ENCODE assay signal across 17 cellular contexts in the genomic region with DNA sequence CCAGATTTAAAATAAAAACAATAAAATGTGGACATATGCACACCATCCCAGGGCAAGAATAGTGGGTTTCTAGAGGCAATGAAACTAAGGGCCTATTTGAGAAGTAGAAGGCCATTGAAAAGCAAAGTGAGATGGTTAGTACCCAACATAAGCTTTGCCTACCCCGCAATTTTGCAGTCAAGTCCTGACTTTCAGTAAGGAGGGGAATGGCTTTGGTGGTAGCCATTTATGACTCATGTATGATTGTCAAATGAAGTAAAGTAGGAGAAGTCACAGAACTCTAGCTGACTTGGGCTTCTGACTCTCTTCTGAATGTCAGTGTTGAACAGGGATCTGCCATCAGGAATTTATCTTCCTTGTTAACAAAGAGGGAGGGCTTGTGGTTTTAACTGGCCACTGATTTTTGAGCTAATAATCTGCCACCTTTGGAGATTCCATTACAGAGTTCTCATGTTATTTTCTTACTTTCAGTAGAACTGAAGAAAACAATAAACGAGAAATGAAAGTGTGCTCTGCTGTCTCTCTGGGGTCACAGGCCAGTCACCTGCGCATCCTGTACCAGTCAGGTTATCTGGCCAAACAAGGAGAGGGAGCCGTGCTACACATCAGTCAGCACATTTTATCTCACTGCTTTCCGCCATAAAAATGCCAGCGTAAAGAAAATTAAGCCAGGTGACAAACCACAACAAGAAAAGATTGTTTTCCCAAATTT. TPM values are rescaled to one million over a fixed set of nuclear protein-coding genes. Genes with fewer than 3 reads are reported as not detected.
A peak's percentile ranks its signal among the peaks of the same experiment; 100 is the strongest.
DNase-seq lines count a peak whose midpoint lies in the region; ATAC-seq and TF ChIP-seq lines count a peak whose summit lies in the region.
"Had no signal": no experiment of that assay in that cellular context is flagged by ENCODE, and none has a peak within 500 bp of the region (broad histone marks: within the 10 kb centered on the region; RNA-seq: fewer than 3 reads in every experiment).

No MANE protein-coding gene starts in this region.

- intact Hi-C loops in prostate gland (cut with DNase I), result no loop called here

- H3K27ac ChIP-seq in KMS-11, result no peak overlapping the region
- H3K27ac ChIP-seq in prostate gland, result no peak overlapping the region
- H3K27ac ChIP-seq: cardiac muscle cell had no signal

- no peak for TF ChIP-seq POLR2A in prostate gland (IDR thresholded peaks at IDR 0.05)

- ATAC-seq in GM18861 (IDR thresholded peaks at IDR 0.05; ENCODE audit: unreplicated experiment) (peak; percentile 91), GM21447 (IDR thresholded peaks at IDR 0.05; ENCODE audit: unreplicated experiment) (peak; percentile 85), HG03025 (IDR thresholded peaks at IDR 0.05; ENCODE audit: low FRiP score, unreplicated experiment) (peak; percentile 95)

- H3K9ac ChIP-seq in KMS-11, result no peak overlapping the region

- no peaks in the 10 kb centered on the region for H4K20me1 ChIP-seq in KMS-11 (ENCODE audit: insufficient read depth)

- 76% methylated on average over 6 of the region's 6 CpGs for WGBS in prostate gland

- peak overlapping the region; percentile 19; the same call in 1 of the 2 replicates for H3K4me2 ChIP-seq in KMS-11

- H3K27me3 ChIP-seq in KMS-11 (ENCODE audit: insufficient read depth, low read depth) (no peaks in the 10 kb centered on the region), prostate gland (replicated peaks; ENCODE audit: insufficient read depth) (no peaks in the 10 kb centered on the region), HAP-1 (ENCODE audit: low read depth) (no peaks in the 10 kb centered on the region)

- 0 out of 2 replicates have a peak overlapping the region, but pooled peaks have one; percentile 7 for H2AFZ ChIP-seq in KMS-11 (ENCODE audit: low read depth)

- no peak overlapping the region for H3K4me3 ChIP-seq in KMS-11 (IDR thresholded peaks at IDR 0.05; ENCODE audit: insufficient read depth, low read depth, low read length)
- H3K4me3 ChIP-seq in prostate gland, result no peak overlapping the region
- H3K4me3 ChIP-seq in HAP-1, result no peak overlapping the region
- H3K4me3 ChIP-seq: cardiac muscle cell, MG63 had no signal

- H3K79me2 ChIP-seq in KMS-11 (ENCODE audit: insufficient read depth, low read depth), result no peaks in the 10 kb centered on the region

- H3K9me3 ChIP-seq in prostate gland (no peaks in the 10 kb centered on the region), HAP-1 (no peaks in the 10 kb centered on the region; the same call in 1 of the 2 replicates)
- H3K9me3 ChIP-seq: MG63 had no signal

- in situ Hi-C loops in HAP-1 (cut with MboI; ENCODE audit: low sequenced_read_pairs), result no loop called here

- H3K4me1 ChIP-seq in KMS-11 (ENCODE audit: low read depth, poor library complexity, severe bottlenecking) (peaks cover 22% of the 10 kb centered on the region), prostate gland (replicated peaks) (peaks cover 4% of the 10 kb centered on the region), HAP-1 (peaks cover 1% of the 10 kb centered on the region)

- TF ChIP-seq CTCF in KMS-11 (conservative IDR thresholded peaks at IDR 0.05; ENCODE audit: low read depth, low read length) (no peak), prostate gland (IDR thresholded peaks at IDR 0.05) (no peak)

- no peak for DNase-seq in H4 (ENCODE audit: low spot score)
- DNase-seq in prostate gland (ENCODE audit: low spot score), result no peak
- DNase-seq in HAP-1 (ENCODE audit: low spot score in 2 of 2), result no peak
- no peak for DNase-seq in middle frontal gyrus (ENCODE audit: extremely low spot score, low spot score)
- DNase-seq: activated CD4-positive, alpha-beta T cell treated with anti-CD3 and anti-CD28 coated beads for 1 hour; EL; HCEC 1CT; MG63; NCI-H524 had no signal

- H3K36me3 ChIP-seq in KMS-11 (ENCODE audit: insufficient read depth) (no peaks in the 10 kb centered on the region), prostate gland (no peaks in the 10 kb centered on the region), HAP-1 (replicated peaks) (no peaks in the 10 kb centered on the region)
- H3K36me3 ChIP-seq: cardiac muscle cell, MG63 had no signal

RNA-seq across cellular contexts. Expression of a gene that starts 14.3 kb away (rescaled TPM):
- total RNA-seq in H4 (2014; rRNA removed; shearing (Covaris generic)), result 0.91 and 1.7 TPM in 2 replicates
- 1 to 10 TPM; 5.1 to 8.2 TPM for total RNA-seq in prostate gland
- total RNA-seq: activated T-helper 2 cell treated with anti-CD3 and anti-CD28 coated beads, Interferon-gamma antibody, Interleukin-2, Interleukin-4, amounts not matched to agents 10 μg/mL and 5 μg/mL and 100 μg/mL, durations not matched to agents 14 hours and 24 hours and 36 hours; B cell; mononuclear cell had no signal
